11 cellular contexts compared by ENCODE assay signal in the genomic region with DNA sequence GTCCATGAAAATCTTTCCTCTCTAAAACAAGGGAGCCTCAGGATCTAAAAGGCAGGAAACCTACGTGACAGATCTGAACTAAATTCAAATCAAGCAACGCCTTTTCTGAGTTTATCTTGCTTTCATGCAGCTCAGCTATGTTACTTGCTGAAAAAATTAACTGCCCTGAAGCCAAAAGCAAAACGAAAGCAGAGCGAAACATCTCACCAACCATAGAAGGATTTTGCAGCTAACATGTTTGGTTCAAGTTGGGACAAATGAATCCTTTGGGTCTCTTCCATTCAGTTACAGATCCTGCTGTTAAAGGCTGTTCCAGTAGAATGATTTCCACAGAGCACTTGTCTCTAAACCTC. TPM values are rescaled to one million over a fixed set of nuclear protein-coding genes. Genes with fewer than 3 reads are reported as not detected.
A peak's percentile ranks its signal among the peaks of the same experiment; 100 is the strongest.
DNase-seq lines count a peak whose midpoint lies in the region; ATAC-seq, FAIRE-seq and TF ChIP-seq lines count a peak whose summit lies in the region.
"Had no signal": no experiment of that assay in that cellular context is flagged by ENCODE, and none has a peak within 500 bp of the region (broad histone marks: within the 10 kb centered on the region; RNA-seq: fewer than 3 reads in every experiment).

No MANE protein-coding gene starts in this region.

- intact Hi-C loops in HepG2 (cut with micrococcal nuclease; ENCODE audit: unreplicated experiment) = no loop called here
- intact Hi-C loops in right lobe of liver (cut with DNase I) = no loop called here
- intact Hi-C loops in breast epithelium (cut with DNase I; ENCODE audit: low total_unique reads) = no loop called here
- intact Hi-C loops in vagina (cut with DNase I) = no loop called here

- FAIRE-seq in HepG2 (lab: Jason Lieb, UNC) = no peak

- TF ChIP-seq POLR2A in HepG2 (IDR thresholded peaks at IDR 0.05; ENCODE audit: insufficient read depth in 1 of 2, low read depth in 2 of 2, low read length in 2 of 2) = no peak
- no peak for TF ChIP-seq POLR2A in right lobe of liver (IDR thresholded peaks at IDR 0.05)
- no peak for TF ChIP-seq POLR2A in breast epithelium (IDR thresholded peaks at IDR 0.05)
- TF ChIP-seq POLR2A in vagina (IDR thresholded peaks at IDR 0.05) = no peak

- H3K4me1 ChIP-seq in HepG2 (ENCODE audit: insufficient read depth, low read length) = peaks cover 57% of the 10 kb centered on the region
- H3K4me1 ChIP-seq in right lobe of liver = no peaks in the 10 kb centered on the region
- no peaks in the 10 kb centered on the region for H3K4me1 ChIP-seq in breast epithelium
- H3K4me1 ChIP-seq in vagina = peaks cover 53% of the 10 kb centered on the region

- no peaks in the 10 kb centered on the region for H4K20me1 ChIP-seq in HepG2 (ENCODE audit: insufficient read depth, low read length)

- no TSS peak for BruUV-seq in HepG2 (replicated peaks; lab: Mats Ljungman, UMichigan)

- no peaks in the 10 kb centered on the region for H3K9me3 Mint-ChIP-seq in memory B cell
- H3K9me3 Mint-ChIP-seq: T-helper 1 cell treated with Interleukin-12 subunit alpha and Interleukin-12 subunit beta and Interleukin-4 antibody, amounts not matched to agents 30 μg/mL and 1 μg/mL, for 36 hours had no signal

- H3K9ac ChIP-seq in HepG2 (ENCODE audit: insufficient read depth, low read depth, low read length) = no peak overlapping the region

- H3K27me3 Mint-ChIP-seq in memory B cell = peaks cover 2% of the 10 kb centered on the region

- TF ChIP-seq EP300 in HepG2 (IDR thresholded peaks at IDR 0.05; ENCODE audit: low read depth in 2 of 2, low read length in 2 of 2) = no peak
- TF ChIP-seq EP300 in HepG2 (CRISPR knock-in tag; IDR thresholded peaks at IDR 0.05; ENCODE audit: borderline replicate concordance) = no peak

- no peak for DNase-seq in HepG2 (ENCODE audit: low spot score)
- no peak for DNase-seq in right lobe of liver
- no peak for DNase-seq in breast epithelium (ENCODE audit: low spot score in 2 of 2)
- DNase-seq in memory B cell (ENCODE audit: low spot score in 2 of 2) = no peak
- no peak for DNase-seq in vagina (ENCODE audit: extremely low spot score in 2 of 2)
- DNase-seq in T-helper 1 cell = no peak
- DNase-seq: NCI-H1417 treated with DMSO at 0.1 percent for 48 hours, occipital lobe had no signal

- H3K4me1 Mint-ChIP-seq in memory B cell = peaks cover 16% of the 10 kb centered on the region

- in situ Hi-C loops in HepG2 (cut with HindIII; ENCODE audit: extremely low pct_ligation_motif_present, low pct_unique_long_range_greater_than_20kb) = no loop called here

- H3K4me3 ChIP-seq in HepG2 (replicated peaks in 1 of 3; ENCODE audit: insufficient read depth in 1 of 3, low read depth in 2 of 3, low read length in 3 of 3) = peak overlapping the region in 1 of 3 experiments; percentile 12; a peak in 1 of 6 replicates
- H3K4me3 ChIP-seq in right lobe of liver = no peak overlapping the region
- H3K4me3 ChIP-seq in breast epithelium = peak overlapping the region; percentile 10 to 34 (median 20)
- peak overlapping the region; percentile 23 to 33 for H3K4me3 ChIP-seq in vagina

- no peak overlapping the region for H3K27ac ChIP-seq in HepG2 (ENCODE audit: extremely low read length, insufficient read depth, low read length)
- H3K27ac ChIP-seq in right lobe of liver = no peak overlapping the region
- H3K27ac ChIP-seq in breast epithelium = peak overlapping the region; percentile 63 to 75
- peak overlapping the region; percentile 84 for H3K27ac ChIP-seq in vagina

- H3K27me3 ChIP-seq in HepG2 (ENCODE audit: control insufficient read depth in 1 of 2, insufficient read depth in 2 of 2, low read length in 2 of 2) (peaks cover 2 to 9% of the 10 kb centered on the region in 2 experiments; a peak in 4 of 5 replicates), right lobe of liver (no peaks in the 10 kb centered on the region), breast epithelium (no peaks in the 10 kb centered on the region), vagina (no peaks in the 10 kb centered on the region)

- no peaks in the 10 kb centered on the region for H3K9me3 ChIP-seq in HepG2 (ENCODE audit: low read length)
- H3K9me3 ChIP-seq in right lobe of liver = no peaks in the 10 kb centered on the region
- H3K9me3 ChIP-seq in breast epithelium = no peaks in the 10 kb centered on the region
- no peaks in the 10 kb centered on the region for H3K9me3 ChIP-seq in vagina

- ATAC-seq in HepG2 = no peak; the same call in 2 of the 3 replicates
- no peak for ATAC-seq in right lobe of liver
- ATAC-seq in memory B cell (ENCODE audit: low read depth) = no peak
- no peak for ATAC-seq in HG03135 (IDR thresholded peaks at IDR 0.05; ENCODE audit: unreplicated experiment)
- ATAC-seq in activated CD4-positive, CD25-positive, alpha-beta regulatory T cell treated with anti-CD3 and anti-CD28 coated beads, Interleukin-2, amount 50 U/mL, for 24 hours = no peak

- H3K36me3 ChIP-seq in HepG2 (replicated peaks in 1 of 2; ENCODE audit: control insufficient read depth in 1 of 2, insufficient read depth in 2 of 2, low read length in 2 of 2) (no peaks in the 10 kb centered on the region), right lobe of liver (no peaks in the 10 kb centered on the region), breast epithelium (no peaks in the 10 kb centered on the region), vagina (no peaks in the 10 kb centered on the region)

- H2AFZ ChIP-seq in HepG2 (ENCODE audit: low read length) = peak overlapping the region; percentile 64

- H3K36me3 Mint-ChIP-seq in memory B cell = peaks cover 2% of the 10 kb centered on the region

- no peaks in the 10 kb centered on the region for H3K79me2 ChIP-seq in HepG2 (ENCODE audit: insufficient read depth, low read length)

- peak overlapping the region; percentile 93 for H3K4me3 Mint-ChIP-seq in memory B cell
- H3K4me3 Mint-ChIP-seq: T-helper 1 cell treated with Interleukin-12 subunit alpha and Interleukin-12 subunit beta and Interleukin-4 antibody, amounts not matched to agents 30 μg/mL and 1 μg/mL, for 36 hours had no signal

- peak overlapping the region; percentile 64 for H3K27ac Mint-ChIP-seq in memory B cell

- TF ChIP-seq CTCF in HepG2 (CRISPR knock-in tag; IDR thresholded peaks at IDR 0.05) = no peak
- no peak for TF ChIP-seq CTCF in right lobe of liver (IDR thresholded peaks at IDR 0.05)
- no peak for TF ChIP-seq CTCF in breast epithelium (IDR thresholded peaks at IDR 0.05)
- TF ChIP-seq CTCF in vagina (IDR thresholded peaks at IDR 0.05) = no peak

- TF ChIP-seq RAD21 in HepG2 (CRISPR knock-in tag; IDR thresholded peaks at IDR 0.05) = no peak

- CTCF ChIA-PET in HepG2 (lab: Yijun Ruan, JAX; ENCODE audit: low intra/inter-chr PET ratio, low total read pairs) = no interaction called here

- H3K4me2 ChIP-seq in HepG2 (ENCODE audit: low read depth, low read length) = peak overlapping the region; percentile 61

- POLR2A ChIA-PET in HepG2 (lab: Yijun Ruan, JAX) = no interaction called here

- WGBS in HepG2 (ENCODE audit: low lambda C conversion rate) = 20% methylated on average over 4 of the region's 4 CpGs
- 44% methylated on average over 4 of the region's 4 CpGs for WGBS in right lobe of liver (ENCODE audit: insufficient coverage, low coverage, low lambda C conversion rate, missing lambda C conversion rate)

RNA-seq across cellular contexts. Expression of gene SLC2A5, which starts 0.5 kb away (rescaled TPM):
- total RNA-seq in HepG2 (2016; rRNA removed; fragmentation: Illumina TruSeq; extraction: Trizol) = 0.04 TPM in 1 of 2 replicates, not detected in the other
- total RNA-seq in HepG2 (2016; cell fraction: cytosol; rRNA removed; fragmentation: Illumina TruSeq; extraction: Trizol; ENCODE audit: low read depth) = not detected in 2 replicates
- total RNA-seq in HepG2 (2016; cell fraction: insoluble cytoplasmic fraction; rRNA removed; fragmentation: Illumina TruSeq; extraction: Trizol) = not detected in 2 replicates
- not detected in 2 replicates for total RNA-seq in HepG2 (2016; cell fraction: membrane; rRNA removed; fragmentation: Illumina TruSeq; extraction: Trizol)
- total RNA-seq in HepG2 (2016; cell fraction: nucleus; rRNA removed; fragmentation: Illumina TruSeq; extraction: Trizol) = not detected in 2 replicates
- 0.54 and 0.80 TPM in 2 replicates for polyA plus RNA-seq in HepG2 (2011; rRNA removed)
- 0.27 and 0.46 TPM in 2 replicates for polyA plus RNA-seq in HepG2 (2011; cell fraction: cytosol; rRNA removed)
- polyA plus RNA-seq in HepG2 (2011; cell fraction: nucleus; rRNA removed) = 2.7 and 3.8 TPM in 2 replicates
- 0.16 and 0.68 TPM in 2 replicates for polyA plus RNA-seq in HepG2 (2012)
- polyA plus RNA-seq in HepG2 (2016; cell fraction: cytosol; fragmentation: Illumina TruSeq; extraction: Trizol; ENCODE audit: low read depth) = not detected in 2 replicates
- not detected in 2 replicates for polyA plus RNA-seq in HepG2 (2016; cell fraction: insoluble cytoplasmic fraction; fragmentation: Illumina TruSeq; extraction: Trizol; ENCODE audit: low read depth)
- polyA plus RNA-seq in HepG2 (2016; cell fraction: membrane; fragmentation: Illumina TruSeq; extraction: Trizol; ENCODE audit: low read depth) = not detected in 2 replicates
- not detected in 2 replicates for polyA plus RNA-seq in HepG2 (2016; cell fraction: nucleus; fragmentation: Illumina TruSeq; extraction: Trizol; ENCODE audit: insufficient read depth, low read depth)
- 0.24 TPM in 1 of 2 replicates, not detected in the other for polyA minus RNA-seq in HepG2 (2011; rRNA and poly(A)+ RNA removed; ENCODE audit: low replicate concordance)
- 0.99 TPM in 1 of 2 replicates, not detected in the other for polyA minus RNA-seq in HepG2 (2011; cell fraction: cytosol; rRNA and poly(A)+ RNA removed)
- polyA minus RNA-seq in HepG2 (2011; cell fraction: nucleus; rRNA and poly(A)+ RNA removed) = 1.2 TPM in 1 of 2 replicates, not detected in the other
- total RNA-seq in right lobe of liver = 1 to 10 TPM in 1 of 6 experiments, under 1 TPM in 5; 0.19 to 3.5 (median 0.30) TPM
- total RNA-seq in breast epithelium = 1 to 10 TPM; 2.3 to 2.8 (median 2.7) TPM
- total RNA-seq in vagina = 8.1 TPM

RNA-seq across cellular contexts. Expression of gene SLC2A7, which starts 42.7 kb away (rescaled TPM):
- total RNA-seq in HepG2 (2016; rRNA removed; fragmentation: Illumina TruSeq; extraction: Trizol) = not detected in 2 replicates
- not detected in 2 replicates for total RNA-seq in HepG2 (2016; cell fraction: cytosol; rRNA removed; fragmentation: Illumina TruSeq; extraction: Trizol; ENCODE audit: low read depth)
- not detected in 2 replicates for total RNA-seq in HepG2 (2016; cell fraction: insoluble cytoplasmic fraction; rRNA removed; fragmentation: Illumina TruSeq; extraction: Trizol)
- not detected in 2 replicates for total RNA-seq in HepG2 (2016; cell fraction: membrane; rRNA removed; fragmentation: Illumina TruSeq; extraction: Trizol)
- not detected in 2 replicates for total RNA-seq in HepG2 (2016; cell fraction: nucleus; rRNA removed; fragmentation: Illumina TruSeq; extraction: Trizol)
- polyA plus RNA-seq in HepG2 (2011; rRNA removed) = not detected in 2 replicates
- not detected in 2 replicates for polyA plus RNA-seq in HepG2 (2011; cell fraction: cytosol; rRNA removed)
- polyA plus RNA-seq in HepG2 (2011; cell fraction: nucleus; rRNA removed) = not detected in 2 replicates
- polyA plus RNA-seq in HepG2 (2012) = not detected in 2 replicates
- polyA plus RNA-seq in HepG2 (2016; cell fraction: cytosol; fragmentation: Illumina TruSeq; extraction: Trizol; ENCODE audit: low read depth) = not detected in 2 replicates
- polyA plus RNA-seq in HepG2 (2016; cell fraction: insoluble cytoplasmic fraction; fragmentation: Illumina TruSeq; extraction: Trizol; ENCODE audit: low read depth) = not detected in 2 replicates
- not detected in 2 replicates for polyA plus RNA-seq in HepG2 (2016; cell fraction: membrane; fragmentation: Illumina TruSeq; extraction: Trizol; ENCODE audit: low read depth)
- polyA plus RNA-seq in HepG2 (2016; cell fraction: nucleus; fragmentation: Illumina TruSeq; extraction: Trizol; ENCODE audit: insufficient read depth, low read depth) = not detected in 2 replicates
- polyA minus RNA-seq in HepG2 (2011; rRNA and poly(A)+ RNA removed; ENCODE audit: low replicate concordance) = not detected in 2 replicates
- not detected in 2 replicates for polyA minus RNA-seq in HepG2 (2011; cell fraction: cytosol; rRNA and poly(A)+ RNA removed)
- not detected in 2 replicates for polyA minus RNA-seq in HepG2 (2011; cell fraction: nucleus; rRNA and poly(A)+ RNA removed)
- total RNA-seq in right lobe of liver = not detected
- not detected for total RNA-seq in breast epithelium
- total RNA-seq in vagina = not detected
- total RNA-seq: occipital lobe had no signal

RNA-seq across cellular contexts. Expression of gene GPR157, which starts 60.0 kb away (rescaled TPM):
- total RNA-seq in HepG2 (2016; rRNA removed; fragmentation: Illumina TruSeq; extraction: Trizol) (8.4 and 10.1 TPM in 2 replicates), right lobe of liver (10 to 100 TPM in 1 of 6 experiments, 1 to 10 TPM in 5; 5.6 to 12.5 (median 7.0) TPM), breast epithelium (10 to 100 TPM in 1 of 3 donors, 1 to 10 TPM in 2; 4.3 to 11.7 (median 9.2) TPM), vagina (19.4 TPM)
- 4.0 and 7.1 TPM in 2 replicates for total RNA-seq in HepG2 (2016; cell fraction: cytosol; rRNA removed; fragmentation: Illumina TruSeq; extraction: Trizol; ENCODE audit: low read depth)
- 10.7 and 12.8 TPM in 2 replicates for total RNA-seq in HepG2 (2016; cell fraction: insoluble cytoplasmic fraction; rRNA removed; fragmentation: Illumina TruSeq; extraction: Trizol)
- 13.0 and 14.9 TPM in 2 replicates for total RNA-seq in HepG2 (2016; cell fraction: membrane; rRNA removed; fragmentation: Illumina TruSeq; extraction: Trizol)
- 7.1 and 10.0 TPM in 2 replicates for total RNA-seq in HepG2 (2016; cell fraction: nucleus; rRNA removed; fragmentation: Illumina TruSeq; extraction: Trizol)
- polyA plus RNA-seq in HepG2 (2011; rRNA removed) = 19.2 and 23.3 TPM in 2 replicates
- 14.2 and 15.0 TPM in 2 replicates for polyA plus RNA-seq in HepG2 (2011; cell fraction: cytosol; rRNA removed)
- 29.1 and 30.4 TPM in 2 replicates for polyA plus RNA-seq in HepG2 (2011; cell fraction: nucleus; rRNA removed)
- polyA plus RNA-seq in HepG2 (2012) = 25.2 and 25.3 TPM in 2 replicates
- polyA plus RNA-seq in HepG2 (2016; cell fraction: cytosol; fragmentation: Illumina TruSeq; extraction: Trizol; ENCODE audit: low read depth) = 1.7 and 2.0 TPM in 2 replicates
- 4.3 and 5.8 TPM in 2 replicates for polyA plus RNA-seq in HepG2 (2016; cell fraction: insoluble cytoplasmic fraction; fragmentation: Illumina TruSeq; extraction: Trizol; ENCODE audit: low read depth)
- polyA plus RNA-seq in HepG2 (2016; cell fraction: membrane; fragmentation: Illumina TruSeq; extraction: Trizol; ENCODE audit: low read depth) = 3.8 and 6.3 TPM in 2 replicates
- polyA plus RNA-seq in HepG2 (2016; cell fraction: nucleus; fragmentation: Illumina TruSeq; extraction: Trizol; ENCODE audit: insufficient read depth, low read depth) = 8.1 and 9.9 TPM in 2 replicates
- 23.1 and 157 TPM in 2 replicates for polyA minus RNA-seq in HepG2 (2011; rRNA and poly(A)+ RNA removed; ENCODE audit: low replicate concordance)
- 37.5 and 50.2 TPM in 2 replicates for polyA minus RNA-seq in HepG2 (2011; cell fraction: cytosol; rRNA and poly(A)+ RNA removed)
- 18.6 and 22.3 TPM in 2 replicates for polyA minus RNA-seq in HepG2 (2011; cell fraction: nucleus; rRNA and poly(A)+ RNA removed)

Comparison
In these comparisons a context has a peak if more than half of its experiments do, and no peak if none do; other contexts are left out.
1. H3K27ac ChIP-seq: peak in breast epithelium (2 of 2) and vagina (single experiment); none in HepG2 (single experiment) and right lobe of liver (0 of 3).
2. H3K4me3 ChIP-seq: peak in breast epithelium (3 of 3) and vagina (2 of 2); none in right lobe of liver (0 of 3).